Comparison of ENCODE assay signal across 32 cellular contexts in the genomic region with DNA sequence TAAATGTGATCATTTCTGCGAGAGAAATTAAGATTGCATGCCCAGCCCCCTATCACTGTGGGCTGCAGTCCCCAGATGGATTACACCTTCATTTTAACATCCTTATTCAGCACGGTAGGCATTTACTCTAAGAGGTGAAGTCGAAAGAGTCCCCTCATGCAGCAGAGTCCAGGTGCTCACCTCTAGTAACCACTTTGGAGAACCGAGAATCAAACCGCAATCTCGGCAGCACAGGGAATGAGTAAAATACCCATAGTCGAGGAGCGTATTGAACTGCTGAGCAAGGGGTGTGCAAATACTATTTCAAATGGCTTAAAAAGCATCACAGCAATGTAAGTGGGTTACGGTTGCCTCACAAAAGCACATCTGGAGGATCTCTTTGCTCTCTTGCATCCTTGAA.
"Had no signal": no experiment of that assay in that cellular context is flagged by ENCODE, and none has a peak within 500 bp of the region (broad histone marks: within the 10 kb centered on the region; RNA-seq: fewer than 3 reads in every experiment).

No MANE protein-coding gene starts in this region.

- H2AFZ ChIP-seq: PC-9 had no signal

- H3K9me3 Mint-ChIP-seq: activated CD4-positive, alpha-beta memory T cell treated with anti-CD3 and anti-CD28 coated beads for 36 hours; activated naive CD4-positive, alpha-beta T cell treated with anti-CD3 and anti-CD28 coated beads, Interleukin-2, amount 10 ng/mL, durations not matched to agents 7 days and 5 days; activated naive CD8-positive, alpha-beta T cell treated with anti-CD3 and anti-CD28 coated beads, Interleukin-2, amount 50 U/mL, for 24 hours; activated T-cell treated with anti-CD3 and anti-CD28 coated beads, Interleukin-2, amount 50 U/mL, for 4 hours; activated T-helper 1 cell treated with anti-CD3 and anti-CD28 coated beads, Interleukin-12 subunit alpha, Interleukin-12 subunit beta, Interleukin-2, Interleukin-4 antibody, amounts not matched to agents 30 ng/mL and 10 ng/mL and 1 ng/mL, durations not matched to agents 14 hours and 24 hours and 36 hours had no signal

- H3K9ac ChIP-seq: KMS-11 had no signal

- H3K4me3 Mint-ChIP-seq: activated CD4-positive, alpha-beta memory T cell treated with anti-CD3 and anti-CD28 coated beads for 36 hours; activated naive CD4-positive, alpha-beta T cell treated with anti-CD3 and anti-CD28 coated beads, Interleukin-2, amount 10 ng/mL, durations not matched to agents 7 days and 5 days; activated naive CD8-positive, alpha-beta T cell; activated naive CD8-positive, alpha-beta T cell treated with anti-CD3 and anti-CD28 coated beads, Interleukin-2, amount 50 U/mL, for 24 hours; activated T-cell treated with anti-CD3 and anti-CD28 coated beads, Interleukin-2, amount 50 U/mL, for 4 hours; activated T-helper 1 cell treated with anti-CD3 and anti-CD28 coated beads, Interleukin-12 subunit alpha, Interleukin-12 subunit beta, Interleukin-2, Interleukin-4 antibody, amounts not matched to agents 30 ng/mL and 10 ng/mL and 1 ng/mL, durations not matched to agents 14 hours and 24 hours and 36 hours; brain had no signal

- H3K36me3 Mint-ChIP-seq: activated naive CD4-positive, alpha-beta T cell treated with anti-CD3 and anti-CD28 coated beads, Interleukin-2, amount 10 ng/mL, durations not matched to agents 7 days and 5 days; activated naive CD8-positive, alpha-beta T cell; brain had no signal

- H3K36me3 ChIP-seq: WERI-Rb-1 had no signal

- H3K27me3 Mint-ChIP-seq: activated CD4-positive, alpha-beta memory T cell treated with anti-CD3 and anti-CD28 coated beads for 36 hours; activated naive CD4-positive, alpha-beta T cell treated with anti-CD3 and anti-CD28 coated beads, Interleukin-2, amount 10 ng/mL, durations not matched to agents 7 days and 5 days; activated naive CD8-positive, alpha-beta T cell; activated naive CD8-positive, alpha-beta T cell treated with anti-CD3 and anti-CD28 coated beads, Interleukin-2, amount 50 U/mL, for 24 hours had no signal

- H3K27ac ChIP-seq: KMS-11, PC-9, WERI-Rb-1 had no signal

- ATAC-seq: activated naive CD8-positive, alpha-beta T cell treated with anti-CD3 and anti-CD28 coated beads, Interleukin-2, amount 50 U/mL, for 24 hours; activated T-cell treated with anti-CD3 and anti-CD28 coated beads, Interleukin-2, amount 50 U/mL, for 4 hours had no signal

- DNase-seq: activated CD4-positive, alpha-beta memory T cell treated with anti-CD3 and anti-CD28 coated beads for 36 hours; activated CD4-positive, alpha-beta T cell treated with anti-CD3 and anti-CD28 coated beads, Interleukin-2, amount 50 U/mL, for 1 hour; activated CD4-positive, CD25-positive, alpha-beta regulatory T cell; activated CD8-positive, alpha-beta memory T cell treated with anti-CD3 and anti-CD28 coated beads, Interleukin-2, amount 50 U/mL, for 4 hours; activated effector memory CD4-positive, alpha-beta T cell treated with Interleukin-2 at 50 U/mL for 16 hours; activated naive CD4-positive, alpha-beta T cell treated with anti-CD3 and anti-CD28 coated beads, Interleukin-2, amount 10 ng/mL, durations not matched to agents 7 days and 5 days; activated naive CD8-positive, alpha-beta T cell treated with anti-CD3 and anti-CD28 coated beads, Interleukin-2, amount 50 U/mL, for 24 hours; activated T-cell treated with anti-CD3 and anti-CD28 coated beads for 4 hours; activated T-cell treated with anti-CD3 and anti-CD28 coated beads, Interleukin-2, amount 50 U/mL, for 4 hours; anterior cingulate cortex; caudate nucleus; cerebellar nuclear complex; NCI-H1105; NCI-H1417 treated with DMSO at 0.1 percent for 48 hours; NCI-H187 treated with DMSO at 0.1 percent for 48 hours; NCI-H2081; NCI-H2171 treated with DMSO at 0.1 percent for 48 hours; NCI-H226; NCI-H446 treated with DMSO at 0.1 percent for 48 hours; NCI-H524; NCI-H69; NCI-H82; PC-9; Right ventricle myocardium superior; SW 1271; T-helper 1 cell; T1000; WERI-Rb-1 had no signal

- H3K27ac Mint-ChIP-seq: activated CD4-positive, alpha-beta memory T cell treated with anti-CD3 and anti-CD28 coated beads for 36 hours; activated naive CD4-positive, alpha-beta T cell treated with anti-CD3 and anti-CD28 coated beads, Interleukin-2, amount 10 ng/mL, durations not matched to agents 7 days and 5 days; activated naive CD8-positive, alpha-beta T cell; activated naive CD8-positive, alpha-beta T cell treated with anti-CD3 and anti-CD28 coated beads, Interleukin-2, amount 50 U/mL, for 24 hours; activated T-helper 1 cell treated with anti-CD3 and anti-CD28 coated beads, Interleukin-12 subunit alpha, Interleukin-12 subunit beta, Interleukin-2, Interleukin-4 antibody, amounts not matched to agents 30 ng/mL and 10 ng/mL and 1 ng/mL, durations not matched to agents 14 hours and 24 hours and 36 hours; brain had no signal

- H3K4me2 ChIP-seq: KMS-11, PC-9 had no signal

- H3K4me3 ChIP-seq: PC-9 had no signal
